ENCODE assay signal across 8 cellular contexts in the genomic region with DNA sequence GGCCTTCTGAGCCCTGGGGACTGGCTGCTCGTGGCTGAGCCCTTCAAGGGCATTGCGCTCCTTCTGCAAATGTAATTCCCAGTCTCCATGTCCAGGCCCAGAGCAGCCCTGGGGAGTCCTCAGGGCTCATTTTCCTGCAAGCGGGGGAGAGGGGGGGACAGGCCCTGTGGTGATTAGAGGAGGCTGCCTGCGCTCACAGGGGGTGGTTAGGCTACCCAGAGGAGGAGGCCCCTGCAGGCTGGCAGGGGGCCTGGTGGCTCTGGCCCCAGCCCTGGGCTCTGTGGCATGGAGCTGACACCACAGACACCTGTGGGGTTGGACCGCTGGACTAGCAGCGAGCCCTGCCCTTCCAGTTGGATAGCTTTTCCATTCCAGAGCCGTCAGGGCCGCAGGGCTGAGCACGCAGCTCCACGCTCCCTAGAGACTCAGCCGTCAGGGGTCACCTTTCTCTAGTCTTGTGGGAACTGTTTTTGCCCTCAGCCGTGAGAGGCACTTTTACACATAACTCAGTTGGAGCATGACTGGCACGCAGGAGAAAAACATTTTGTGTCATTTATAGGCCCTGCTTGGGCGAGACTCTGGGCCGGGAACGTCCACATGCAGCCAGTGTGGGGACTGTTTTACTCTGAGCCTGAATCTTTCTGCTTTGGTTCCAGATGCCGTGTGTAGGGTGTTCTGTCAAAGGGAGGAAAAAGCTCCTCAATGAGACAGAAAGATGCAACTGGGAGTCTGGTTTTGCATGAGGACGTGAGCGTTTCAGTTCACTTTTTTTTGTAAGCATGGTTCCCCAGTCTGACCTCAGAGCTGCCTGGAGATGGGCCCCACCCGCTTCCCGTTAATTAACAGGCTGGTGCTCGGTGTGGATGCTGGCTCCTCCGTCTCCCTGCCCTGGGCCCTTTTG. TPM values are rescaled to one million over a fixed set of nuclear protein-coding genes. Genes with fewer than 3 reads are reported as not detected.
A peak's percentile ranks its signal among the peaks of the same experiment; 100 is the strongest.
DNase-seq lines count a peak whose midpoint lies in the region; ATAC-seq and TF ChIP-seq lines count a peak whose summit lies in the region.

No MANE protein-coding gene starts in this region.

- H3K4me1 Mint-ChIP-seq in endodermal cell: no peaks in the 10 kb centered on the region

- H3K27me3 ChIP-seq in BLaER1 treated with 17β-estradiol and CSF1 and Interleukin-3, amounts not matched to agents 10 nM and 100 nM: peaks cover 0 to 32% (median 0%) of the 10 kb centered on the region in 11 experiments; a peak in 6 of 22 replicates
- H3K27me3 ChIP-seq in endodermal cell (ENCODE audit: control insufficient read depth, insufficient read depth, low read length, poor library complexity, severe bottlenecking): no peaks in the 10 kb centered on the region
- no peaks in the 10 kb centered on the region for H3K27me3 ChIP-seq in skeletal muscle tissue (ENCODE audit: control insufficient read depth in 3 of 3, insufficient read depth in 3 of 3, low read length in 3 of 3)

- H3K27ac Mint-ChIP-seq in endodermal cell: peak overlapping the region; percentile 39

- H3K27ac ChIP-seq in BLaER1 treated with 17β-estradiol and CSF1 and Interleukin-3, amounts not matched to agents 10 nM and 100 nM: peak overlapping the region in 9 of 11 experiments; percentile 19 to 59 (median 48); a peak in 16 of 22 replicates
- H3K27ac ChIP-seq in endodermal cell (ENCODE audit: low read depth, low read length): peak overlapping the region; percentile 78
- peak overlapping the region; percentile 72 for H3K27ac ChIP-seq in skeletal muscle tissue (ENCODE audit: low read depth, low read length)

- H3K9me3 Mint-ChIP-seq in endodermal cell: no peaks in the 10 kb centered on the region

- H3K36me3 Mint-ChIP-seq in endodermal cell (ENCODE audit: low read depth): peaks cover 49% of the 10 kb centered on the region

- peak; percentile 67 for ATAC-seq in GM19463 (IDR thresholded peaks at IDR 0.05; ENCODE audit: unreplicated experiment)
- peak; percentile 56 for ATAC-seq in HG03469 (IDR thresholded peaks at IDR 0.05; ENCODE audit: unreplicated experiment)

- H3K4me3 ChIP-seq in BLaER1 treated with 17β-estradiol and CSF1 and Interleukin-3, amounts not matched to agents 10 nM and 100 nM: peak overlapping the region in 5 of 10 experiments; percentile 7 to 54 (median 19); a peak in 5 of 20 replicates
- H3K4me3 ChIP-seq in endodermal cell (ENCODE audit: low read length) (no peak overlapping the region), skeletal muscle tissue (ENCODE audit: low read length in 3 of 3) (no peak overlapping the region)

- peak overlapping the region in 9 of 11 experiments; percentile 19 to 60 (median 43); a peak in 16 of 22 replicates for H3K9ac ChIP-seq in BLaER1 treated with 17β-estradiol and CSF1 and Interleukin-3, amounts not matched to agents 10 nM and 100 nM
- H3K9ac ChIP-seq in endodermal cell (ENCODE audit: extremely low read depth, low read length, poor library complexity, severe bottlenecking): no peak overlapping the region
- H3K9ac ChIP-seq in skeletal muscle tissue (ENCODE audit: low read depth in 1 of 3, low read length in 3 of 3): peak overlapping the region in 2 of 3 donors; percentile 55 to 60

- no peaks in the 10 kb centered on the region for H3K9me3 ChIP-seq in BLaER1 treated with 17β-estradiol and CSF1 and Interleukin-3, amounts not matched to agents 10 nM and 100 nM (replicated peaks in 1 of 11)
- H3K9me3 ChIP-seq in endodermal cell (ENCODE audit: control insufficient read depth, low read length) (no peaks in the 10 kb centered on the region), skeletal muscle tissue (ENCODE audit: control insufficient read depth in 3 of 3, low read length in 3 of 3) (no peaks in the 10 kb centered on the region)

- H4K20me1 ChIP-seq in BLaER1 treated with 17β-estradiol and CSF1 and Interleukin-3, amounts not matched to agents 10 nM and 100 nM: peaks cover 4 to 93% (median 65%) of the 10 kb centered on the region in 11 experiments; a peak in 19 of 22 replicates

- no peak for TF ChIP-seq CTCF in endodermal cell (conservative IDR thresholded peaks at IDR 0.05)

- WGBS in endodermal cell (ENCODE audit: insufficient coverage in 1 of 2, insufficient read length in 1 of 2), 2 experiments: 91 to 94% methylated on average over 20 to 23 of the region's 23 CpGs

- no peak overlapping the region for H3K4me3 Mint-ChIP-seq in endodermal cell

- peaks cover 0 to 45% (median 28%) of the 10 kb centered on the region in 11 experiments; a peak in 18 of 22 replicates for H3K36me3 ChIP-seq in BLaER1 treated with 17β-estradiol and CSF1 and Interleukin-3, amounts not matched to agents 10 nM and 100 nM
- H3K36me3 ChIP-seq in endodermal cell (ENCODE audit: control insufficient read depth, insufficient read depth, low read length) (peaks cover 14% of the 10 kb centered on the region), skeletal muscle tissue (ENCODE audit: control insufficient read depth in 3 of 3, insufficient read depth in 3 of 3, low read length in 3 of 3) (peaks cover 3 to 7% (median 3%) of the 10 kb centered on the region in 3 donors)

- H3K4me2 ChIP-seq in BLaER1 treated with 17β-estradiol and CSF1 and Interleukin-3, amounts not matched to agents 10 nM and 100 nM: peak overlapping the region; percentile 85 to 98 (median 90)

- H3K27me3 Mint-ChIP-seq in endodermal cell (ENCODE audit: insufficient read depth): no peaks in the 10 kb centered on the region

- H3K4me1 ChIP-seq in BLaER1 treated with 17β-estradiol and CSF1 and Interleukin-3, amounts not matched to agents 10 nM and 100 nM: peaks cover 64 to 81% (median 75%) of the 10 kb centered on the region in 10 experiments
- H3K4me1 ChIP-seq in endodermal cell (ENCODE audit: control insufficient read depth, insufficient read depth, low read length) (no peaks in the 10 kb centered on the region), skeletal muscle tissue (ENCODE audit: control insufficient read depth in 3 of 3, insufficient read depth in 3 of 3, low read length in 3 of 3) (peaks cover 45 to 57% (median 56%) of the 10 kb centered on the region in 3 donors)

- DNase-seq in endodermal cell (no peak), NCI-H1105 treated with DMSO at 0.1 percent for 48 hours (lab: John Stamatoyannopoulos, UW) (no peak), kidney glomerular epithelial cell (lab: John Stamatoyannopoulos, UW) (no peak)
- DNase-seq in central memory CD4-positive, alpha-beta T cell: no peak

RNA-seq across cellular contexts. Expression of a gene that starts 58.1 kb away (rescaled TPM):
- total RNA-seq in endodermal cell: 10 to 100 TPM; 58.2 to 64.1 TPM
- polyA plus RNA-seq in endodermal cell (2013, experiment 1 of 2): 37.4 TPM
- 35.9 TPM for polyA plus RNA-seq in endodermal cell (2013, experiment 2 of 2)
- total RNA-seq in skeletal muscle tissue: 31.3 TPM
